1 cellular context compared by ENCODE assay signal in the genomic region with DNA sequence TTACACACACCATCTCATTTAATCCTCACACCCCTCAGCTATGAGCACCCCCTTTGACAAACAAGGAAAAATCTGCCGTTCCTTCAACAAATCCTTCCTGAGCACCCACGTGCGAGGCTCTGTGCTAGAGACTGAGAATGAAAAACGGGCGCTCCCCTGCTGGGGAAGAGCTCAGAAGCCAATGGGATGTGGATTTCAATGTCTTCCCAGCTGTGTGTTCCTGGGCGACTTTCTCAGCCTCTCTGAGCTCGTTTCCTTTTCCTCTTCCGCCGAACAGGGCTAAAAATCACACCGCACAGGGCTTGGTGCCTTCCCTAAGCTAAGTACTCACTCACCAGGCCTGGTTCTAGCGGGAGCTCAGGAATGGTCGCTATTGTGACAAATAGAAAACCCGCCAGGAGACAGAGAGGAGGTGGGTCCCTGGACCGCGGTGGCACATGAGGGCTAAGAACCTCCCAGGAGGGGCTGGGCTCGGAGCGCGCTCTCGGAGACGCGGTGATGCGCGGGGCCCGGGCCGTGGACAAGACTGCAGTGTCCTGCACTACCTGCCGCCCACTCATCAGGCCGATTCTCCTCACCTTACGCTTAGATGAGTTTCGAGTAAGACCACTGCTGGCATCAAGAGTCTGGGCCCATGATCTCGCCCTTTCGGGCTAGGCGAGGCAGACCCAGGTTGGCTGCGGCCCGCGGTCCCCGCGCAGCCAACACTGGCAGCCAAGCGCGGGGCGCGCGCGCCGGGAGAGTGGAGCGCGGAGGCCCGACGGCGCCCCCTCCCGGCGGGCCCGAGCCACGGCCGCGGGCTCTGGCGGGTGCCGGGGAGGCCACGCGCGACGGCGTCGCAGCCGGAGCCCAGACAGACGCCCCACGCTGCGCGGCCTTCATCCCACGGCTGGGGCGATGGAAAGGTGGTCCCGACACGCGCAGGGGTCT.
TF ChIP-seq lines count a peak whose summit lies in the region.

No MANE protein-coding gene starts in this region.

TF ChIP-seq in SK-N-SH, 30 proteins besides CTCF, POLR2A, EP300 and RAD21 (continued from another document):
- TF ChIP-seq FOSL2 (IDR thresholded peaks at IDR 0.05; ENCODE audit: borderline replicate concordance, low read depth): no peak
- no peak for TF ChIP-seq YY1 (IDR thresholded peaks at IDR 0.05; ENCODE audit: low read depth)
